In the genomic region with DNA sequence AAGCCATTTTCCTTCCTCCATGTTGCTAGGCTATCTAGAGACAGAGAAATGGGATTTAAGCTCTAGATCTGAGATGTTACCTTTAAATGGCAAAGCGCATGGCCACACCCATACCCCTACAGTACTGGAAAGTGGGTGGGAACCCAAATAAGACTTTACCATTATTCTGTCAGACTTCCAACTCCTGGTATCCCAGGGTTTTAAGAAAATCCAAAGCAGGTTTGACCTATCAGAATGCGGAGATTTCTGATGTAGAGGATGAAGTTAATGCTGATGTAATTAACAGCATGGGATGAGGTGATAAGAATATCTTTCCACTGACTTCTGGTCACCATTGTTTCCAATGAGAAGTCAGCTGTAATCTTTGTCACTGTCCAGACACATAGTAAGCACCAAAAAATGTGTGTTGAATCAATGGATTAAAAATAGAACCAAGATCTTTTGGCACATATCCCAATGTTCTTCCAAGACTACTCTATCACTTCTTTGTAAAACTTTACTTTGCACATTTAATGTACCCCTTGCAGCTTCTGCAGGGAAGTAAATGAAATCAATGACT, we compare ENCODE assay signal across 29 cellular contexts.
"Had no signal": no experiment of that assay in that cellular context is flagged by ENCODE, and none has a peak within 500 bp of the region (broad histone marks: within the 10 kb centered on the region; RNA-seq: fewer than 3 reads in every experiment).

No MANE protein-coding gene starts in this region.

- H3K27me3 ChIP-seq: brain microvascular endothelial cell, MG63, Peyer's patch had no signal

- DNase-seq: activated CD4-positive, alpha-beta T cell treated with anti-CD3 and anti-CD28 coated beads, Interleukin-2, amount 10 ng/mL, durations not matched to agents 24 days and 14 days; activated CD4-positive, alpha-beta T cell treated with anti-CD3 and anti-CD28 coated beads, Interleukin-2, amount 50 U/mL, for 4 hours; activated CD8-positive, alpha-beta T cell treated with anti-CD3 and anti-CD28 coated beads for 36 hours; activated effector memory CD4-positive, alpha-beta T cell treated with anti-CD3 and anti-CD28 coated beads, Interleukin-2, amount 50 U/mL, for 16 hours; activated naive CD4-positive, alpha-beta T cell; activated naive CD4-positive, alpha-beta T cell treated with anti-CD3 and anti-CD28 coated beads, Interleukin-2, amount 50 U/mL, for 16 hours; activated naive CD8-positive, alpha-beta T cell treated with anti-CD3 and anti-CD28 coated beads for 36 hours; activated T-cell treated with anti-CD3 and anti-CD28 coated beads, Interleukin-2, amount 50 U/mL, for 1 hour; activated T-cell treated with anti-CD3 and anti-CD28 coated beads, Interleukin-2, amount 50 U/mL, for 72 hours; amniotic stem cell; aorta; brain microvascular endothelial cell; Karpas-422; KBM-7; MG63; NCI-H1092; NCI-H1436 treated with DMSO at 0.1 percent for 48 hours; NCI-H1694 treated with DMSO at 0.1 percent for 48 hours; NCI-H2029; NCI-H345; NCI-H524 treated with DMSO at 0.1 percent for 48 hours; PC-3; Peyer's patch; Right ventricle myocardium superior; SJCRH30; T1000; WERI-Rb-1 had no signal

- H3K4me3 ChIP-seq: MG63, Peyer's patch, SJCRH30, SK-N-MC had no signal

- H3K9me3 ChIP-seq: MG63, Peyer's patch had no signal

- ATAC-seq: activated CD8-positive, alpha-beta T cell treated with anti-CD3 and anti-CD28 coated beads for 36 hours; activated T-cell treated with anti-CD3 and anti-CD28 coated beads, Interleukin-2, amount 50 U/mL, for 72 hours; activated T-helper 17 cell treated with anti-CD3 and anti-CD28 coated beads, Interleukin-2, amount 50 U/mL, for 72 hours; PC-3 had no signal

- H3K36me3 ChIP-seq: brain microvascular endothelial cell, MG63, Peyer's patch, SJCRH30, WERI-Rb-1 had no signal

- H3K27ac ChIP-seq: brain microvascular endothelial cell, Peyer's patch, SJCRH30, SK-N-MC, WERI-Rb-1 had no signal

- H3K4me1 ChIP-seq: Peyer's patch had no signal
